ENCODE assay signal across 9 cellular contexts in genomic region chr4:55553442-55553841, GRCh38. TPM values are rescaled to one million over a fixed set of nuclear protein-coding genes. Genes with fewer than 3 reads are reported as not detected.
A peak's percentile ranks its signal among the peaks of the same experiment; 100 is the strongest.
DNase-seq lines count a peak whose midpoint lies in the region; ATAC-seq and TF ChIP-seq lines count a peak whose summit lies in the region.
"Had no signal": no experiment of that assay in that cellular context is flagged by ENCODE, and none has a peak within 500 bp of the region (broad histone marks: within the 10 kb centered on the region; RNA-seq: fewer than 3 reads in every experiment).

No MANE protein-coding gene starts in this region.

- peak overlapping the region in 1 of 9 donors; percentile 46 for H3K27ac Mint-ChIP-seq in naive thymus-derived CD4-positive, alpha-beta T cell
- H3K27ac Mint-ChIP-seq in type B pancreatic cell (no peak overlapping the region), Calu3 (ENCODE audit: unreplicated experiment) (no peak overlapping the region)
- H3K27ac Mint-ChIP-seq: activated naive CD4-positive, alpha-beta T cell treated with anti-CD3 and anti-CD28 coated beads, Interleukin-2, amount 50 U/mL, for 72 hours had no signal

- CTCF ChIA-PET in naive thymus-derived CD4-positive, alpha-beta T cell (lab: Charles Lee) = interaction anchor here (0.7 to 1.5 kb wide), 3 partner anchors 108 to 580 kb away, joined by 3 to 5 read pairs (median 3); partner anchors contain the start of gene SRD5A3
- CTCF ChIA-PET in Calu3 (lab: Charles Lee) = interaction anchor here (1.1 kb wide), 1 partner anchor 15 kb away, joined by 3 read pairs; no protein-coding TSS in a partner anchor

- no peaks in the 10 kb centered on the region for H3K9me3 ChIP-seq in naive thymus-derived CD4-positive, alpha-beta T cell (ENCODE audit: control insufficient read depth in 2 of 3, low read length in 3 of 3)

- H3K4me1 Mint-ChIP-seq in naive thymus-derived CD4-positive, alpha-beta T cell = peaks cover 0 to 16% (median 6%) of the 10 kb centered on the region in 7 donors
- H3K4me1 Mint-ChIP-seq in type B pancreatic cell (ENCODE audit: unreplicated experiment) (peaks cover 3% of the 10 kb centered on the region), Calu3 (ENCODE audit: low read depth, unreplicated experiment) (peaks cover 24% of the 10 kb centered on the region)

- no peaks in the 10 kb centered on the region for H3K27me3 ChIP-seq in naive thymus-derived CD4-positive, alpha-beta T cell (ENCODE audit: control insufficient read depth in 2 of 2, insufficient read depth in 2 of 2, low read length in 2 of 2)

- peak; percentile 51 for DNase-seq in DMS79 (lab: John Stamatoyannopoulos, UW)
- peak; percentile 59 for DNase-seq in HS-27A (ENCODE audit: low read depth)
- peak; percentile 60 for DNase-seq in choroid plexus epithelial cell (ENCODE audit: low read depth)
- DNase-seq in naive thymus-derived CD4-positive, alpha-beta T cell = no peak
- no peak for DNase-seq in NCI-H82 (lab: John Stamatoyannopoulos, UW)
- DNase-seq in DMS114 treated with DMSO at 0.1 percent for 48 hours (lab: John Stamatoyannopoulos, UW; ENCODE audit: unreplicated experiment) = no peak
- DNase-seq in type B pancreatic cell (ENCODE audit: extremely low spot score, unreplicated experiment) = no peak
- no peak for DNase-seq in Calu3

- POLR2A ChIA-PET in naive thymus-derived CD4-positive, alpha-beta T cell (lab: Charles Lee) = interaction anchor here (1.5 kb wide), 1 partner anchor 8 kb away, joined by 5 read pairs; no protein-coding TSS in a partner anchor

- peak overlapping the region in 5 of 10 donors; percentile 7 to 51 (median 37) for H3K4me3 Mint-ChIP-seq in naive thymus-derived CD4-positive, alpha-beta T cell
- H3K4me3 Mint-ChIP-seq in type B pancreatic cell = no peak overlapping the region
- no peak overlapping the region for H3K4me3 Mint-ChIP-seq in Calu3 (ENCODE audit: low read depth, unreplicated experiment)

- peaks cover 0 to 4% (median 0%) of the 10 kb centered on the region in 11 donors for H3K9me3 Mint-ChIP-seq in naive thymus-derived CD4-positive, alpha-beta T cell
- H3K9me3 Mint-ChIP-seq in type B pancreatic cell (no peaks in the 10 kb centered on the region), Calu3 (ENCODE audit: low read depth, unreplicated experiment) (no peaks in the 10 kb centered on the region)

- BruUV-seq in Calu3 (replicated peaks; lab: Mats Ljungman, UMichigan) = no TSS peak

- no peak overlapping the region for H3K27ac ChIP-seq in naive thymus-derived CD4-positive, alpha-beta T cell (ENCODE audit: low read depth, low read length)

- H3K36me3 ChIP-seq in naive thymus-derived CD4-positive, alpha-beta T cell (ENCODE audit: control insufficient read depth in 2 of 3, insufficient read depth in 3 of 3, low read length in 3 of 3) = no peaks in the 10 kb centered on the region

- no peaks in the 10 kb centered on the region for H3K4me1 ChIP-seq in naive thymus-derived CD4-positive, alpha-beta T cell (ENCODE audit: control insufficient read depth in 2 of 2, insufficient read depth in 2 of 2, low read length in 2 of 2)

- peak overlapping the region; percentile 4 for H3K4me3 ChIP-seq in choroid plexus epithelial cell (ENCODE audit: low read depth, low read length)
- no peak overlapping the region for H3K4me3 ChIP-seq in naive thymus-derived CD4-positive, alpha-beta T cell (ENCODE audit: low read length)

- intact Hi-C loops in naive thymus-derived CD4-positive, alpha-beta T cell (cut with micrococcal nuclease) = no loop called here
- intact Hi-C loops in Calu3 (cut with micrococcal nuclease; ENCODE audit: unreplicated experiment) = loop anchor here (5.0 to 10.0 kb wide), 2 partner anchors 111 to 229 kb away; no protein-coding TSS in a partner anchor

- peak; percentile 67 for ATAC-seq in naive thymus-derived CD4-positive, alpha-beta T cell

- H3K36me3 Mint-ChIP-seq in naive thymus-derived CD4-positive, alpha-beta T cell = no peaks in the 10 kb centered on the region
- H3K36me3 Mint-ChIP-seq in type B pancreatic cell (no peaks in the 10 kb centered on the region), Calu3 (ENCODE audit: insufficient read depth, unreplicated experiment) (no peaks in the 10 kb centered on the region)

- peaks cover 0 to 26% (median 8%) of the 10 kb centered on the region in 5 donors for H3K27me3 Mint-ChIP-seq in naive thymus-derived CD4-positive, alpha-beta T cell
- H3K27me3 Mint-ChIP-seq in type B pancreatic cell (no peaks in the 10 kb centered on the region), Calu3 (ENCODE audit: unreplicated experiment) (no peaks in the 10 kb centered on the region)

- TF ChIP-seq CTCF in choroid plexus epithelial cell (conservative IDR thresholded peaks at IDR 0.05; ENCODE audit: low read depth, low read length) = no peak
- no peak for TF ChIP-seq CTCF in type B pancreatic cell (conservative IDR thresholded peaks at IDR 0.05)
- no peak for TF ChIP-seq CTCF in Calu3 (IDR thresholded peaks at IDR 0.05; ENCODE audit: unreplicated experiment)

RNA-seq across cellular contexts. Expression of gene CLOCK, which starts 6.7 kb away (rescaled TPM):
- 10 to 100 TPM in 2 of 5 experiments, 1 to 10 TPM in 3; 7.9 to 12.6 (median 8.9) TPM for total RNA-seq in naive thymus-derived CD4-positive, alpha-beta T cell
- 1 to 10 TPM; 4.6 to 5.0 TPM for polyA plus RNA-seq in naive thymus-derived CD4-positive, alpha-beta T cell
- total RNA-seq in type B pancreatic cell (ENCODE audit: low replicate concordance) = 11.8 and 17.5 TPM in 2 replicates
- 13.3 and 16.2 TPM in 2 replicates for total RNA-seq in Calu3 (2022)

RNA-seq across cellular contexts. Expression of gene PDCL2, which starts 38.6 kb away (rescaled TPM):
- not detected for total RNA-seq in naive thymus-derived CD4-positive, alpha-beta T cell
- not detected for polyA plus RNA-seq in naive thymus-derived CD4-positive, alpha-beta T cell
- not detected in 2 replicates for total RNA-seq in type B pancreatic cell (ENCODE audit: low replicate concordance)
- not detected in 2 replicates for total RNA-seq in Calu3 (2022)
- total RNA-seq: activated naive CD4-positive, alpha-beta T cell treated with anti-CD3 and anti-CD28 coated beads, Interleukin-2, amount 50 U/mL, for 72 hours had no signal

Comparison
In these comparisons a context has a peak if more than half of its experiments do, and no peak if none do; other contexts are left out.
1. DNase-seq: peak in DMS79 (single experiment), HS-27A (single experiment) and choroid plexus epithelial cell (single experiment); none in naive thymus-derived CD4-positive, alpha-beta T cell (0 of 9), NCI-H82 (single experiment), DMS114 treated with DMSO at 0.1 percent for 48 hours (single experiment), type B pancreatic cell (single experiment) and Calu3 (single experiment).